24 cellular contexts compared by ENCODE assay signal in the genomic region with DNA sequence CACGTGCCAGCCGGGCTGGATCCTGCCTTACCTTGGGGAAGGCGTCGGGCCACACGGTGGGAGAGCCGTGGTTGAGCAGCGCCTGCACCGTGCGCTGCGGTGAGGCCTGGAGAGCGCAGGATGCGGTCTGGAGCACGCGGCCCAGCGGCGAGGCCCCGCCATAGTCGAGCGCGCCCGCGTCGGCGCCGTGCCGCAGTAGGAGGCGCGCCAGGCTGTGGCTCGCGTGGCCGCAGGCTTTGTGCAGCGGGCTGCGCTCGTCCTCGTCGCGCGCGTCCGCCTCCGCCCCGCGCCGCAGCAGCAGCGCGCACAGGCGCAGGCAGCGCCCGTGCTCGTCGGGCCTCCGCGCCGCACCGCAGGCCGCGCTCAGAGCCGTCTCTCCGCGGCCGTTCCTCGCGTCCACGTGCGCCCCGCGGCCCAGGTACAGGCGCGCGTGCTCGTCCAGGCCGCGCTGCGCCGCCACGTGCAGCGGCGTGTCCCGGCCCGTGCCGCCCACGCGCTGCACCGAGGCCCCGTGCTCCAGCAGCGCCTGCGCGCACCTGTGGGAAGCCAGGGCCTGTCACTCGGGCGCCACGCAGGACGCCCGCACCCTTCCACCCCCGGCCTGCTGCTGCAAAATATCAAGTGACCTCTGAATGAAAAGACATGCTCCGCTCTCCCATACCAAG. TPM values are rescaled to one million over a fixed set of nuclear protein-coding genes. Genes with fewer than 3 reads are reported as not detected.
"Had no signal": no experiment of that assay in that cellular context is flagged by ENCODE, and none has a peak within 500 bp of the region (broad histone marks: within the 10 kb centered on the region; RNA-seq: fewer than 3 reads in every experiment).

No MANE protein-coding gene starts in this region.

- DNase-seq: activated CD4-positive, alpha-beta T cell treated with anti-CD3 and anti-CD28 coated beads for 48 hours; activated CD4-positive, alpha-beta T cell treated with anti-CD3 and anti-CD28 coated beads, Interleukin-2, amount 50 U/mL, for 4 hours; activated CD4-positive, CD25-positive, alpha-beta regulatory T cell treated with anti-CD3 and anti-CD28 coated beads, Interleukin-2, amount 50 U/mL, for 72 hours; activated CD8-positive, alpha-beta T cell treated with anti-CD3 and anti-CD28 coated beads, Interleukin-2, amount 10 ng/mL, durations not matched to agents 7 days and 5 days; activated gamma-delta T cell; activated naive CD4-positive, alpha-beta T cell treated with anti-CD3 and anti-CD28 coated beads for 36 hours; activated T-cell treated with anti-CD3 and anti-CD28 coated beads, Interleukin-2, amount 50 U/mL, for 24 hours; amygdala; brain microvascular endothelial cell; cerebellar nuclear complex; NCI-H1048; NCI-H146; NCI-H187 treated with DMSO at 0.1 percent for 48 hours; NCI-H2081 treated with DMSO at 0.1 percent for 48 hours; NCI-H446; NCI-H524; SHP77 had no signal

- H3K27ac ChIP-seq: brain microvascular endothelial cell had no signal

- H3K4me3 Mint-ChIP-seq: activated CD8-positive, alpha-beta T cell treated with anti-CD3 and anti-CD28 coated beads, Interleukin-2, amount 10 ng/mL, durations not matched to agents 7 days and 5 days; activated naive CD4-positive, alpha-beta T cell treated with anti-CD3 and anti-CD28 coated beads for 36 hours; activated naive CD8-positive, alpha-beta T cell; activated T-cell treated with anti-CD3 and anti-CD28 coated beads, Interleukin-2, amount 50 U/mL, for 24 hours; activated T-helper 17 cell treated with anti-CD3 and anti-CD28 coated beads, Interleukin-2, amount 50 U/mL, for 72 hours; T-helper 1 cell treated with Interleukin-12 subunit alpha and Interleukin-12 subunit beta and Interleukin-4 antibody, amounts not matched to agents 30 μg/mL and 1 μg/mL, for 36 hours; WTC11 had no signal

- H3K9me3 Mint-ChIP-seq: activated naive CD4-positive, alpha-beta T cell treated with anti-CD3 and anti-CD28 coated beads for 36 hours; activated T-cell treated with anti-CD3 and anti-CD28 coated beads, Interleukin-2, amount 50 U/mL, for 24 hours; activated T-helper 17 cell treated with anti-CD3 and anti-CD28 coated beads, Interleukin-2, amount 50 U/mL, for 72 hours; T-helper 1 cell treated with Interleukin-12 subunit alpha and Interleukin-12 subunit beta and Interleukin-4 antibody, amounts not matched to agents 30 μg/mL and 1 μg/mL, for 36 hours; WTC11 had no signal

- H3K27me3 ChIP-seq: brain microvascular endothelial cell had no signal

- ATAC-seq: activated CD8-positive, alpha-beta T cell treated with anti-CD3 and anti-CD28 coated beads, Interleukin-2, amount 10 ng/mL, durations not matched to agents 7 days and 5 days; activated T-helper 17 cell treated with anti-CD3 and anti-CD28 coated beads, Interleukin-2, amount 50 U/mL, for 72 hours; WTC11 had no signal

- H3K36me3 ChIP-seq: brain microvascular endothelial cell had no signal

- H3K36me3 Mint-ChIP-seq: activated naive CD8-positive, alpha-beta T cell; WTC11 had no signal

- H3K27ac Mint-ChIP-seq: activated CD8-positive, alpha-beta T cell treated with anti-CD3 and anti-CD28 coated beads, Interleukin-2, amount 10 ng/mL, durations not matched to agents 7 days and 5 days; activated naive CD4-positive, alpha-beta T cell treated with anti-CD3 and anti-CD28 coated beads for 36 hours; activated naive CD8-positive, alpha-beta T cell; activated T-cell treated with anti-CD3 and anti-CD28 coated beads, Interleukin-2, amount 50 U/mL, for 24 hours; activated T-helper 17 cell treated with anti-CD3 and anti-CD28 coated beads, Interleukin-2, amount 50 U/mL, for 72 hours; T-helper 1 cell treated with Interleukin-12 subunit alpha and Interleukin-12 subunit beta and Interleukin-4 antibody, amounts not matched to agents 30 μg/mL and 1 μg/mL, for 36 hours; WTC11 had no signal

- H3K4me1 Mint-ChIP-seq: activated T-helper 17 cell treated with anti-CD3 and anti-CD28 coated beads, Interleukin-2, amount 50 U/mL, for 72 hours had no signal

RNA-seq across cellular contexts. Expression of a gene that starts 46.3 kb away (rescaled TPM):
- total RNA-seq: activated CD8-positive, alpha-beta T cell treated with anti-CD3 and anti-CD28 coated beads, Interleukin-2, amount 10 ng/mL, durations not matched to agents 7 days and 5 days; activated naive CD4-positive, alpha-beta T cell treated with anti-CD3 and anti-CD28 coated beads for 36 hours; activated T-helper 17 cell treated with anti-CD3 and anti-CD28 coated beads, Interleukin-2, amount 50 U/mL, for 72 hours; cardiac septum had no signal

RNA-seq across cellular contexts. Expression of a gene that starts 49.7 kb away (rescaled TPM):
- total RNA-seq: activated CD8-positive, alpha-beta T cell treated with anti-CD3 and anti-CD28 coated beads, Interleukin-2, amount 10 ng/mL, durations not matched to agents 7 days and 5 days; activated naive CD4-positive, alpha-beta T cell treated with anti-CD3 and anti-CD28 coated beads for 36 hours; activated T-helper 17 cell treated with anti-CD3 and anti-CD28 coated beads, Interleukin-2, amount 50 U/mL, for 72 hours; LHCN-M2; SK-MEL-5; WTC11 had no signal
